ENCODE assay signal across 10 cellular contexts in genomic region chr14:104341532-104342434, GRCh38.
A peak's percentile ranks its signal among the peaks of the same experiment; 100 is the strongest.
DNase-seq lines count a peak whose midpoint lies in the region; ATAC-seq, FAIRE-seq and TF ChIP-seq lines count a peak whose summit lies in the region.
"Had no signal": no experiment of that assay in that cellular context is flagged by ENCODE, and none has a peak within 500 bp of the region (broad histone marks: within the 10 kb centered on the region; RNA-seq: fewer than 3 reads in every experiment).

No MANE protein-coding gene starts in this region.

- H3K4me3 ChIP-seq in OCI-LY3 (ENCODE audit: low read length) (no peak overlapping the region), fibroblast of villous mesenchyme (ENCODE audit: low read depth, low read length) (no peak overlapping the region), small intestine (ENCODE audit: low read depth in 1 of 2, low read length in 2 of 2) (no peak overlapping the region)
- H3K4me3 ChIP-seq: BLaER1 treated with 17β-estradiol and CSF1 and Interleukin-3, amounts not matched to agents 10 nM and 100 nM had no signal

- H3K79me2 ChIP-seq in OCI-LY3 (ENCODE audit: low read length) = no peaks in the 10 kb centered on the region

- H3K9ac ChIP-seq in OCI-LY3 (ENCODE audit: low read length) = no peak overlapping the region
- H3K9ac ChIP-seq: BLaER1 treated with 17β-estradiol and CSF1 and Interleukin-3, amounts not matched to agents 10 nM and 100 nM had no signal

- TF ChIP-seq CTCF in OCI-LY3 (IDR thresholded peaks at IDR 0.05; ENCODE audit: low read depth, low read length) (0 out of 2 replicates have a peak, but pooled peaks have one; percentile 7), fibroblast of villous mesenchyme (IDR thresholded peaks at IDR 0.05; ENCODE audit: insufficient read depth, low read depth, low read length) (peak; percentile 24)

- intact Hi-C loops in activated CD4-positive, alpha-beta T cell treated with anti-CD3 and anti-CD28 coated beads for 36 hours (cut with DNase I, micrococcal nuclease) = loop anchor here in 1 of 2 experiments (1.0 to 5.0 kb wide), 2 partner anchors 114 to 204 kb away; no protein-coding TSS in a partner anchor

- no peak overlapping the region for H3K27ac ChIP-seq in OCI-LY3 (ENCODE audit: low read length)
- no peak overlapping the region for H3K27ac ChIP-seq in small intestine (ENCODE audit: low read depth in 1 of 2, low read length in 1 of 2)
- H3K27ac ChIP-seq: BLaER1 treated with 17β-estradiol and CSF1 and Interleukin-3, amounts not matched to agents 10 nM and 100 nM had no signal

- H3K4me1 ChIP-seq in OCI-LY3 (ENCODE audit: low read length) = no peaks in the 10 kb centered on the region
- H3K4me1 ChIP-seq in small intestine (ENCODE audit: control insufficient read depth in 2 of 2, insufficient read depth in 1 of 2, low read depth in 1 of 2, low read length in 1 of 2) = no peaks in the 10 kb centered on the region

- WGBS in small intestine, 3 donors = 40 to 57% (median 43%) methylated on average over 27 of the region's 27 CpGs

- no peaks in the 10 kb centered on the region for H3K36me3 Mint-ChIP-seq in activated CD4-positive, alpha-beta T cell treated with anti-CD3 and anti-CD28 coated beads for 36 hours (ENCODE audit: low read depth)

- 0 out of 2 replicates have a peak, but pooled peaks cover 3% of the 10 kb centered on the region for H4K20me1 ChIP-seq in OCI-LY3 (ENCODE audit: insufficient read depth, low read length)

- H3K4me3 Mint-ChIP-seq in activated CD4-positive, alpha-beta T cell treated with anti-CD3 and anti-CD28 coated beads for 36 hours = no peak overlapping the region
- H3K4me3 Mint-ChIP-seq: naive thymus-derived CD4-positive, alpha-beta T cell had no signal

- no peak overlapping the region for H2AFZ ChIP-seq in OCI-LY3 (ENCODE audit: low read depth, low read length)

- H3K4me1 Mint-ChIP-seq in activated CD4-positive, alpha-beta T cell treated with anti-CD3 and anti-CD28 coated beads for 36 hours = no peaks in the 10 kb centered on the region

- H3K27me3 ChIP-seq in OCI-LY3 (ENCODE audit: low read depth, low read length) = peaks cover 1% of the 10 kb centered on the region; the same call in 1 of the 2 replicates
- peaks cover 0 to 2% of the 10 kb centered on the region in 2 donors for H3K27me3 ChIP-seq in small intestine (ENCODE audit: control insufficient read depth in 2 of 2, insufficient read depth in 2 of 2, low read length in 2 of 2)
- H3K27me3 ChIP-seq: BLaER1 treated with 17β-estradiol and CSF1 and Interleukin-3, amounts not matched to agents 10 nM and 100 nM had no signal

- peaks cover 9% of the 10 kb centered on the region for H3K9me3 Mint-ChIP-seq in activated CD4-positive, alpha-beta T cell treated with anti-CD3 and anti-CD28 coated beads for 36 hours (ENCODE audit: low read depth)

- peaks cover 6% of the 10 kb centered on the region for H3K27me3 Mint-ChIP-seq in activated CD4-positive, alpha-beta T cell treated with anti-CD3 and anti-CD28 coated beads for 36 hours

- no peak overlapping the region for H3K4me2 ChIP-seq in OCI-LY3 (ENCODE audit: low read length)

- CTCF ChIA-PET in activated CD4-positive, alpha-beta T cell treated with anti-CD3 and anti-CD28 coated beads for 36 hours (lab: Charles Lee) = interaction anchor here (1.1 kb wide), 1 partner anchor 23 kb away, joined by 4 read pairs; no protein-coding TSS in a partner anchor

- H3K36me3 ChIP-seq in OCI-LY3 (replicated peaks; ENCODE audit: low read depth, low read length) (no peaks in the 10 kb centered on the region), small intestine (ENCODE audit: control insufficient read depth in 2 of 2, insufficient read depth in 2 of 2, low read length in 2 of 2) (no peaks in the 10 kb centered on the region)
- H3K36me3 ChIP-seq: BLaER1 treated with 17β-estradiol and CSF1 and Interleukin-3, amounts not matched to agents 10 nM and 100 nM had no signal

- FAIRE-seq in small intestine (lab: Jason Lieb, UNC) (no peak), frontal cortex (lab: Jason Lieb, UNC) (no peak)

- peak; percentile 77 for DNase-seq in activated CD4-positive, alpha-beta T cell treated with anti-CD3 and anti-CD28 coated beads for 36 hours
- DNase-seq in activated CD4-positive, alpha-beta T cell treated with anti-CD3 and anti-CD28 coated beads, Interleukin-2, amount 50 U/mL, for 1 hour = no peak
- peak; percentile 8 for DNase-seq in fibroblast of villous mesenchyme (ENCODE audit: low read depth)
- DNase-seq in small intestine = peak; percentile 82
- DNase-seq in NCI-H1092 treated with DMSO at 0.1 percent for 48 hours (lab: John Stamatoyannopoulos, UW) = no peak
- DNase-seq in frontal cortex (ENCODE audit: low spot score in 2 of 2) = no peak
- DNase-seq in inferior parietal cortex (ENCODE audit: extremely low spot score) = no peak

- H3K27ac Mint-ChIP-seq in activated CD4-positive, alpha-beta T cell treated with anti-CD3 and anti-CD28 coated beads for 36 hours = no peak overlapping the region
- H3K27ac Mint-ChIP-seq: naive thymus-derived CD4-positive, alpha-beta T cell had no signal

- POLR2A ChIA-PET in activated CD4-positive, alpha-beta T cell treated with anti-CD3 and anti-CD28 coated beads for 36 hours (lab: Charles Lee) = no interaction called here

- H3K9me3 ChIP-seq in OCI-LY3 (ENCODE audit: insufficient read depth, low read length) (no peaks in the 10 kb centered on the region), small intestine (ENCODE audit: control insufficient read depth, low read depth) (no peaks in the 10 kb centered on the region)

- ATAC-seq in activated CD4-positive, alpha-beta T cell treated with anti-CD3 and anti-CD28 coated beads for 36 hours = peak; percentile 90
- ATAC-seq: naive thymus-derived CD4-positive, alpha-beta T cell had no signal

Comparison
In these comparisons a context has a peak if more than half of its experiments do, and no peak if none do; other contexts are left out.
1. DNase-seq: peak in activated CD4-positive, alpha-beta T cell treated with anti-CD3 and anti-CD28 coated beads for 36 hours (single experiment), fibroblast of villous mesenchyme (single experiment) and small intestine (single experiment); none in activated CD4-positive, alpha-beta T cell treated with anti-CD3 and anti-CD28 coated beads, Interleukin-2, amount 50 U/mL, for 1 hour (single experiment), NCI-H1092 treated with DMSO at 0.1 percent for 48 hours (single experiment), frontal cortex (0 of 2) and inferior parietal cortex (single experiment).